Comparison of ENCODE assay signal across 30 cellular contexts in the genomic region with DNA sequence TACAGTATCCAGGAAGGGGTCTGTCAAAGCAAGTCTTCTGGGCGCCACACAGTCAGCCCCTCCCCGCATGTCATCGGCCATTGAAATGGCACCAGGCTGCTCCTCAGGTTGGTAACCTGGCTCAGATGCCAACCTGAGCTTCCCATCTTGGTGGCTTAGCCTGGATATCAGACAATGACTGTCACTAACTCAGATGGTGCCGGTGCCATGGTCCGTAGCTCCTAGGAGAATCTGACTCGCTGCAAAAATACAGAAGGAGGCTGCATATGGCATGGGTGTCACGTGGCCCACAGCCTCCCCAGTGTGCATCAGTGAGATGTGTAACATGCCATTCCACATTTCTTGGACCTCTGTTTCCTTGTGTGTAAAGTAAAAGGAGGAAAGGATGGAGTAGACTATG. TPM values are rescaled to one million over a fixed set of nuclear protein-coding genes. Genes with fewer than 3 reads are reported as not detected.
"Had no signal": no experiment of that assay in that cellular context is flagged by ENCODE, and none has a peak within 500 bp of the region (broad histone marks: within the 10 kb centered on the region; RNA-seq: fewer than 3 reads in every experiment).

No MANE protein-coding gene starts in this region.

- H3K27me3 ChIP-seq: ascending aorta, Peyer's patch had no signal

- H3K36me3 ChIP-seq: ascending aorta, Peyer's patch, SJSA1 had no signal

- H3K27ac ChIP-seq: ascending aorta, Peyer's patch, SJSA1 had no signal

- ATAC-seq: activated CD8-positive, alpha-beta T cell treated with anti-CD3 and anti-CD28 coated beads for 36 hours; activated T-cell treated with anti-CD3 and anti-CD28 coated beads, Interleukin-2, amount 50 U/mL, for 72 hours; activated T-helper 17 cell treated with anti-CD3 and anti-CD28 coated beads, Interleukin-2, amount 50 U/mL, for 72 hours; PC-3 had no signal

- H3K4me3 ChIP-seq: ascending aorta, Peyer's patch, SJSA1 had no signal

- H3K9me2 ChIP-seq: SK-N-SH had no signal

- H3K4me1 ChIP-seq: ascending aorta, SJSA1 had no signal

- FAIRE-seq: TTC549 had no signal

- DNase-seq: activated CD4-positive, alpha-beta T cell treated with anti-CD3 and anti-CD28 coated beads, Interleukin-2, amount 10 ng/mL, durations not matched to agents 24 days and 14 days; activated CD4-positive, alpha-beta T cell treated with anti-CD3 and anti-CD28 coated beads, Interleukin-2, amount 50 U/mL, for 4 hours; activated CD8-positive, alpha-beta T cell treated with anti-CD3 and anti-CD28 coated beads for 36 hours; activated gamma-delta T cell; activated naive CD4-positive, alpha-beta T cell treated with Interleukin-2 at 50 U/mL for 16 hours; activated naive CD8-positive, alpha-beta T cell treated with anti-CD3 and anti-CD28 coated beads, Interleukin-2, amount 10 ng/mL, durations not matched to agents 7 days and 5 days; activated T-cell treated with anti-CD3 and anti-CD28 coated beads, Interleukin-2, amount 50 U/mL, for 1 hour; activated T-cell treated with anti-CD3 and anti-CD28 coated beads, Interleukin-2, amount 50 U/mL, for 72 hours; amygdala; NCI-H1092 treated with DMSO at 0.1 percent for 48 hours; NCI-H1417; NCI-H146; NCI-H187; NCI-H2029 treated with DMSO at 0.1 percent for 48 hours; NCI-H2107; NCI-H2171; NCI-H510A; NCI-H526; NCI-H748 treated with DMSO at 0.1 percent for 48 hours; NK-92 treated with Interleukin-12 subunit alpha and Interleukin-12 subunit beta, amount 100 ng/mL, for 24 hours; PC-3; Peyer's patch; RPMI8226; SHP77 treated with DMSO at 0.1 percent for 48 hours; SK-N-SH had no signal

- H3K9me3 ChIP-seq: ascending aorta, Peyer's patch, SJSA1, SK-N-SH had no signal

- H3K9ac ChIP-seq: SK-N-SH had no signal

- H3K4me2 ChIP-seq: SK-N-SH had no signal

RNA-seq across cellular contexts. Expression of gene NOSTRIN, which starts 3.2 kb away (rescaled TPM):
- total RNA-seq: activated CD4-positive, alpha-beta T cell treated with anti-CD3 and anti-CD28 coated beads, Interleukin-2, amount 10 ng/mL, durations not matched to agents 24 days and 14 days; activated CD8-positive, alpha-beta memory T cell treated with anti-CD3 and anti-CD28 coated beads for 36 hours; activated CD8-positive, alpha-beta T cell treated with anti-CD3 and anti-CD28 coated beads for 36 hours; activated naive CD8-positive, alpha-beta T cell treated with anti-CD3 and anti-CD28 coated beads, Interleukin-2, amount 10 ng/mL, durations not matched to agents 7 days and 5 days; activated T-cell treated with anti-CD3 and anti-CD28 coated beads, Interleukin-2, amount 50 U/mL, for 72 hours; SJSA1 had no signal
